In the genomic region with DNA sequence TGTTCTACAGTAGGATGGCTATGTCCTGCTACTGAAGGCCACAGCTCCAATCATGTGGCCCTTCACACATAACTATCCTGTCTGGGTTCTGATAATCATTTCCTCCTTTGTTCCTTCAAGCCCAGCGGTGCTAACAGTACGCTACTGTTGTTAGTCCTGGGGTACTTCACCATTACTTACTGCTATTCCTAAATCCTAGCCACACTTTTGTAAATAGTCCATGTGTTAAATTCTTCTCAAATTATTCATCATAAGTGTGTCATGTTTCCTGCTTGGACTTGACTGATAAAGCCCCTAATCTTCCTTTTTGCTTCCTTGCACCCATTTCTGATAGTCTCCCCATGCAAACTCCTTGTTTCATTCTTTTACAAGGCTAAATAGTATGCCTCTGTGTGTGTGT, we compare ENCODE assay signal across 26 cellular contexts.
"Had no signal": no experiment of that assay in that cellular context is flagged by ENCODE, and none has a peak within 500 bp of the region (broad histone marks: within the 10 kb centered on the region; RNA-seq: fewer than 3 reads in every experiment).

No MANE protein-coding gene starts in this region.

- FAIRE-seq: endometrium had no signal

- H3K27ac ChIP-seq: colonic mucosa, coronary artery, dorsolateral prefrontal cortex, epithelial cell of prostate, esophagus muscularis mucosa, esophagus squamous epithelium, foreskin keratinocyte, gastrocnemius medialis, gastroesophageal sphincter, heart left ventricle, heart right ventricle had no signal

- H3K27me3 Mint-ChIP-seq: dendritic cell treated with granulocyte-macrophage colony-stimulating factor and Interleukin-4, amounts not matched to agents 40 ng/mL and 50 ng/mL, for 4 days; effector memory CD8-positive, alpha-beta T cell had no signal

- H3K27me3 ChIP-seq: colonic mucosa, esophagus muscularis mucosa, esophagus squamous epithelium, foreskin keratinocyte, gastrocnemius medialis, gastroesophageal sphincter, heart left ventricle had no signal

- H3K27ac Mint-ChIP-seq: dendritic cell treated with granulocyte-macrophage colony-stimulating factor and Interleukin-4, amounts not matched to agents 40 ng/mL and 50 ng/mL, for 4 days; effector memory CD8-positive, alpha-beta T cell; endodermal cell had no signal

- H3K36me3 ChIP-seq: colonic mucosa, esophagus muscularis mucosa, esophagus squamous epithelium, gastrocnemius medialis, gastroesophageal sphincter, heart left ventricle, heart right ventricle had no signal

- ATAC-seq: effector memory CD8-positive, alpha-beta T cell; esophagus mucosa; foreskin keratinocyte; gastrocnemius medialis; gastroesophageal sphincter; heart left ventricle; heart right ventricle had no signal

- H3K9me3 ChIP-seq: colonic mucosa had no signal

- H3K4me1 Mint-ChIP-seq: endodermal cell had no signal

- H3K4me1 ChIP-seq: colonic mucosa, esophagus muscularis mucosa, esophagus squamous epithelium, foreskin keratinocyte, gastrocnemius medialis, gastroesophageal sphincter, heart left ventricle, heart right ventricle had no signal

- DNase-seq: colonic mucosa; cortex of kidney; dermis blood vessel endothelial cell; dorsolateral prefrontal cortex; effector CD4-positive, alpha-beta T cell; effector CD8-positive, alpha-beta T cell; effector memory CD4-positive, alpha-beta T cell; effector memory CD8-positive, alpha-beta T cell; endodermal cell; erythroblast; esophagus squamous epithelium; foreskin fibroblast; foreskin keratinocyte; foreskin melanocyte; gastrocnemius medialis; glutamatergic neuron; head of caudate nucleus; heart left ventricle; heart right ventricle had no signal

- H3K4me3 ChIP-seq: colonic mucosa, coronary artery, dorsolateral prefrontal cortex, esophagus muscularis mucosa, esophagus squamous epithelium, gastrocnemius medialis, gastroesophageal sphincter, heart left ventricle, heart right ventricle had no signal

- H3K4me3 Mint-ChIP-seq: dendritic cell treated with granulocyte-macrophage colony-stimulating factor and Interleukin-4, amounts not matched to agents 40 ng/mL and 50 ng/mL, for 4 days; effector memory CD8-positive, alpha-beta T cell; endodermal cell had no signal
